32 cellular contexts compared by ENCODE assay signal in genomic region chr6:75876152-75876551, GRCh38.
"Had no signal": no experiment of that assay in that cellular context is flagged by ENCODE, and none has a peak within 500 bp of the region (broad histone marks: within the 10 kb centered on the region; RNA-seq: fewer than 3 reads in every experiment).

No MANE protein-coding gene starts in this region.

- H3K4me3 Mint-ChIP-seq: activated CD4-positive, alpha-beta memory T cell treated with anti-CD3 and anti-CD28 coated beads, Interleukin-2, amount 10 ng/mL, durations not matched to agents 7 days and 5 days; activated CD4-positive, alpha-beta T cell treated with anti-CD3 and anti-CD28 coated beads, Interleukin-2, amount 10 ng/mL, durations not matched to agents 7 days and 5 days; activated naive CD4-positive, alpha-beta T cell treated with anti-CD3 and anti-CD28 coated beads, Interleukin-2, amount 10 ng/mL, durations not matched to agents 7 days and 5 days; activated naive CD8-positive, alpha-beta T cell treated with anti-CD3 and anti-CD28 coated beads, Interleukin-2, amount 10 ng/mL, durations not matched to agents 7 days and 5 days; activated T-cell treated with anti-CD3 and anti-CD28 coated beads, Interleukin-2, amount 50 U/mL, for 24 hours; activated T-cell treated with anti-CD3 and anti-CD28 coated beads, Interleukin-2, amount 50 U/mL, for 72 hours; brain; central memory CD8-positive, alpha-beta T cell; dendritic cell treated with granulocyte-macrophage colony-stimulating factor and Interleukin-4, amounts not matched to agents 40 ng/mL and 50 ng/mL, for 4 days; endodermal cell; T-helper 17 cell; T-helper 2 cell treated with Interferon-gamma antibody and Interleukin-4, amounts not matched to agents 5 μg/mL and 100 μg/mL, for 36 hours had no signal

- H3K27me3 Mint-ChIP-seq: activated CD4-positive, alpha-beta memory T cell treated with anti-CD3 and anti-CD28 coated beads, Interleukin-2, amount 10 ng/mL, durations not matched to agents 7 days and 5 days; activated CD4-positive, alpha-beta T cell treated with anti-CD3 and anti-CD28 coated beads, Interleukin-2, amount 10 ng/mL, durations not matched to agents 7 days and 5 days; activated naive CD4-positive, alpha-beta T cell treated with anti-CD3 and anti-CD28 coated beads, Interleukin-2, amount 10 ng/mL, durations not matched to agents 7 days and 5 days; activated naive CD8-positive, alpha-beta T cell treated with anti-CD3 and anti-CD28 coated beads, Interleukin-2, amount 10 ng/mL, durations not matched to agents 7 days and 5 days; activated T-cell treated with anti-CD3 and anti-CD28 coated beads, Interleukin-2, amount 50 U/mL, for 24 hours; brain; central memory CD8-positive, alpha-beta T cell; T-helper 17 cell had no signal

- H3K27me3 ChIP-seq: ascending aorta, breast epithelium, dorsolateral prefrontal cortex, esophagus muscularis mucosa, gastroesophageal sphincter had no signal

- H3K4me1 Mint-ChIP-seq: activated CD4-positive, alpha-beta memory T cell treated with anti-CD3 and anti-CD28 coated beads, Interleukin-2, amount 10 ng/mL, durations not matched to agents 7 days and 5 days; activated CD4-positive, alpha-beta T cell treated with anti-CD3 and anti-CD28 coated beads, Interleukin-2, amount 10 ng/mL, durations not matched to agents 7 days and 5 days; activated naive CD4-positive, alpha-beta T cell treated with anti-CD3 and anti-CD28 coated beads, Interleukin-2, amount 10 ng/mL, durations not matched to agents 7 days and 5 days; brain; central memory CD8-positive, alpha-beta T cell; T-helper 17 cell had no signal

- H3K36me3 Mint-ChIP-seq: activated naive CD4-positive, alpha-beta T cell treated with anti-CD3 and anti-CD28 coated beads, Interleukin-2, amount 10 ng/mL, durations not matched to agents 7 days and 5 days; activated naive CD4-positive, alpha-beta T cell treated with anti-CD3 and anti-CD28 coated beads, Interleukin-2, amount 50 U/mL, for 72 hours; activated naive CD8-positive, alpha-beta T cell treated with anti-CD3 and anti-CD28 coated beads, Interleukin-2, amount 10 ng/mL, durations not matched to agents 7 days and 5 days had no signal

- ATAC-seq: activated naive CD4-positive, alpha-beta T cell treated with anti-CD3 and anti-CD28 coated beads, Interleukin-2, amount 50 U/mL, for 72 hours; activated T-cell treated with anti-CD3 and anti-CD28 coated beads, Interleukin-2, amount 50 U/mL, for 72 hours; gastroesophageal sphincter; T-helper 17 cell had no signal

- H3K27ac Mint-ChIP-seq: activated CD4-positive, alpha-beta memory T cell treated with anti-CD3 and anti-CD28 coated beads, Interleukin-2, amount 10 ng/mL, durations not matched to agents 7 days and 5 days; activated CD4-positive, alpha-beta T cell treated with anti-CD3 and anti-CD28 coated beads, Interleukin-2, amount 10 ng/mL, durations not matched to agents 7 days and 5 days; activated naive CD4-positive, alpha-beta T cell treated with anti-CD3 and anti-CD28 coated beads, Interleukin-2, amount 10 ng/mL, durations not matched to agents 7 days and 5 days; activated naive CD4-positive, alpha-beta T cell treated with anti-CD3 and anti-CD28 coated beads, Interleukin-2, amount 50 U/mL, for 72 hours; activated naive CD8-positive, alpha-beta T cell treated with anti-CD3 and anti-CD28 coated beads, Interleukin-2, amount 10 ng/mL, durations not matched to agents 7 days and 5 days; activated T-cell treated with anti-CD3 and anti-CD28 coated beads, Interleukin-2, amount 50 U/mL, for 24 hours; activated T-cell treated with anti-CD3 and anti-CD28 coated beads, Interleukin-2, amount 50 U/mL, for 72 hours; brain; dendritic cell treated with granulocyte-macrophage colony-stimulating factor and Interleukin-4, amounts not matched to agents 40 ng/mL and 50 ng/mL, for 4 days; endodermal cell; T-helper 17 cell; T-helper 2 cell treated with Interferon-gamma antibody and Interleukin-4, amounts not matched to agents 5 μg/mL and 100 μg/mL, for 36 hours had no signal

- DNase-seq: activated CD4-positive, alpha-beta memory T cell treated with anti-CD3 and anti-CD28 coated beads, Interleukin-2, amount 10 ng/mL, durations not matched to agents 7 days and 5 days; activated CD4-positive, alpha-beta T cell treated with anti-CD3 and anti-CD28 coated beads for 1 hour; activated CD4-positive, alpha-beta T cell treated with anti-CD3 and anti-CD28 coated beads for 4 hours; activated CD4-positive, alpha-beta T cell treated with anti-CD3 and anti-CD28 coated beads, Interleukin-2, amount 10 ng/mL, durations not matched to agents 7 days and 5 days; activated CD4-positive, alpha-beta T cell treated with anti-CD3 and anti-CD28 coated beads, Interleukin-2, amount 50 U/mL, for 4 hours; activated CD4-positive, CD25-positive, alpha-beta regulatory T cell; activated CD8-positive, alpha-beta memory T cell treated with anti-CD3 and anti-CD28 coated beads, Interleukin-2, amount 50 U/mL, for 48 hours; activated gamma-delta T cell; activated naive CD4-positive, alpha-beta T cell; activated naive CD4-positive, alpha-beta T cell treated with anti-CD3 and anti-CD28 coated beads, Interleukin-2, amount 10 ng/mL, durations not matched to agents 7 days and 5 days; activated naive CD8-positive, alpha-beta T cell treated with anti-CD3 and anti-CD28 coated beads, Interleukin-2, amount 10 ng/mL, durations not matched to agents 7 days and 5 days; activated T-cell treated with anti-CD3 and anti-CD28 coated beads for 4 hours; activated T-cell treated with anti-CD3 and anti-CD28 coated beads, Interleukin-2, amount 50 U/mL, for 24 hours; activated T-cell treated with anti-CD3 and anti-CD28 coated beads, Interleukin-2, amount 50 U/mL, for 72 hours; dorsolateral prefrontal cortex; effector memory CD4-positive, alpha-beta T cell; endodermal cell; erythroblast; foreskin melanocyte; hippocampal formation; T-helper 17 cell; T1000 had no signal

- H3K27ac ChIP-seq: ascending aorta, breast epithelium, coronary artery, dorsolateral prefrontal cortex, esophagus muscularis mucosa, gastroesophageal sphincter had no signal

- H3K9me3 Mint-ChIP-seq: activated CD4-positive, alpha-beta memory T cell treated with anti-CD3 and anti-CD28 coated beads, Interleukin-2, amount 10 ng/mL, durations not matched to agents 7 days and 5 days; activated CD4-positive, alpha-beta T cell treated with anti-CD3 and anti-CD28 coated beads, Interleukin-2, amount 10 ng/mL, durations not matched to agents 7 days and 5 days; activated naive CD4-positive, alpha-beta T cell treated with anti-CD3 and anti-CD28 coated beads, Interleukin-2, amount 10 ng/mL, durations not matched to agents 7 days and 5 days; activated naive CD4-positive, alpha-beta T cell treated with anti-CD3 and anti-CD28 coated beads, Interleukin-2, amount 50 U/mL, for 72 hours; activated naive CD8-positive, alpha-beta T cell treated with anti-CD3 and anti-CD28 coated beads, Interleukin-2, amount 10 ng/mL, durations not matched to agents 7 days and 5 days; activated T-cell treated with anti-CD3 and anti-CD28 coated beads, Interleukin-2, amount 50 U/mL, for 24 hours; activated T-cell treated with anti-CD3 and anti-CD28 coated beads, Interleukin-2, amount 50 U/mL, for 72 hours; brain; central memory CD8-positive, alpha-beta T cell; dendritic cell treated with granulocyte-macrophage colony-stimulating factor and Interleukin-4, amounts not matched to agents 40 ng/mL and 50 ng/mL, for 4 days; endodermal cell; T-helper 2 cell treated with Interferon-gamma antibody and Interleukin-4, amounts not matched to agents 5 μg/mL and 100 μg/mL, for 36 hours had no signal

- H3K4me3 ChIP-seq: ascending aorta, breast epithelium, coronary artery, dorsolateral prefrontal cortex, esophagus muscularis mucosa, gastroesophageal sphincter had no signal

- H3K4me1 ChIP-seq: ascending aorta, breast epithelium, esophagus muscularis mucosa, gastroesophageal sphincter had no signal

- H3K9me3 ChIP-seq: ascending aorta, breast epithelium, esophagus muscularis mucosa, gastroesophageal sphincter had no signal

- H3K36me3 ChIP-seq: breast epithelium had no signal
